ENCODE assay signal across 9 cellular contexts in genomic region chr2:169141713-169142352, GRCh38.
DNase-seq lines count a peak whose midpoint lies in the region; ATAC-seq and TF ChIP-seq lines count a peak whose summit lies in the region.
"Had no signal": no experiment of that assay in that cellular context is flagged by ENCODE, and none has a peak within 500 bp of the region (broad histone marks: within the 10 kb centered on the region; RNA-seq: fewer than 3 reads in every experiment).

No MANE protein-coding gene starts in this region.

- TF ChIP-seq CTCF in C4-2B (conservative IDR thresholded peaks at IDR 0.05): peak; percentile 89
- peak; percentile 84 for TF ChIP-seq CTCF in SU-DHL-6 (IDR thresholded peaks at IDR 0.05; ENCODE audit: insufficient read depth, low read length, poor library complexity, severe bottlenecking)
- peak; percentile 55 to 86 (median 81) for TF ChIP-seq CTCF in spleen (IDR thresholded peaks at IDR 0.05 in 8 of 11, conservative IDR thresholded peaks at IDR 0.05 in 3 of 11)

- no peaks in the 10 kb centered on the region for H3K36me3 Mint-ChIP-seq in activated naive CD8-positive, alpha-beta T cell treated with anti-CD3 and anti-CD28 coated beads, Interleukin-2, amount 50 U/mL, for 24 hours (ENCODE audit: low read depth)
- H3K36me3 Mint-ChIP-seq in stimulated activated memory B cell treated with anti-CD40 and anti-IgM and Interleukin-4, amounts not matched to agents 10 μg/mL and 1 μg/mL and 100 μg/mL, for 72 hours: no peaks in the 10 kb centered on the region

- no peaks in the 10 kb centered on the region for H3K9me2 ChIP-seq in SU-DHL-6 (replicated peaks; ENCODE audit: insufficient read depth, low read length)

- ATAC-seq in GM19328 (IDR thresholded peaks at IDR 0.05; ENCODE audit: unreplicated experiment) (peak; percentile 46), right cardiac atrium (peak; percentile 51 to 66)
- peak; percentile 66 for ATAC-seq in activated naive CD8-positive, alpha-beta T cell treated with anti-CD3 and anti-CD28 coated beads, Interleukin-2, amount 50 U/mL, for 24 hours
- ATAC-seq in stimulated activated memory B cell treated with anti-CD40 and anti-IgM and Interleukin-4, amounts not matched to agents 10 μg/mL and 1 μg/mL and 100 μg/mL, for 72 hours: no peak

- H4K20me1 ChIP-seq in SU-DHL-6 (ENCODE audit: low read depth, low read length): no peaks in the 10 kb centered on the region

- H3K9ac ChIP-seq in SU-DHL-6 (ENCODE audit: low read length): no peak overlapping the region

- no peak overlapping the region for H3K27ac Mint-ChIP-seq in activated naive CD8-positive, alpha-beta T cell treated with anti-CD3 and anti-CD28 coated beads, Interleukin-2, amount 50 U/mL, for 24 hours
- H3K27ac Mint-ChIP-seq in stimulated activated memory B cell treated with anti-CD40 and anti-IgM and Interleukin-4, amounts not matched to agents 10 μg/mL and 1 μg/mL and 100 μg/mL, for 72 hours: no peak overlapping the region

- H3K9me3 ChIP-seq in SU-DHL-6 (ENCODE audit: insufficient read depth, low read length) (no peaks in the 10 kb centered on the region), right cardiac atrium (ENCODE audit: control insufficient read depth, low read length) (no peaks in the 10 kb centered on the region), spleen (no peaks in the 10 kb centered on the region)

- H3K79me2 ChIP-seq in SU-DHL-6 (ENCODE audit: insufficient read depth, low read length): no peaks in the 10 kb centered on the region

- H3K4me1 Mint-ChIP-seq in activated naive CD8-positive, alpha-beta T cell treated with anti-CD3 and anti-CD28 coated beads, Interleukin-2, amount 50 U/mL, for 24 hours: peaks cover 1% of the 10 kb centered on the region
- no peaks in the 10 kb centered on the region for H3K4me1 Mint-ChIP-seq in stimulated activated memory B cell treated with anti-CD40 and anti-IgM and Interleukin-4, amounts not matched to agents 10 μg/mL and 1 μg/mL and 100 μg/mL, for 72 hours

- intact Hi-C loops in right cardiac atrium (cut with DNase I) (loop anchor here (5.0 to 10.0 kb wide), 3 partner anchors 177 to 187 kb away; no protein-coding TSS in a partner anchor), spleen (cut with DNase I; ENCODE audit: low total_unique reads) (loop anchor here (5.0 kb wide), 1 partner anchor 180 kb away; no protein-coding TSS in a partner anchor)

- peak; percentile 40 for DNase-seq in KG1 (lab: John Stamatoyannopoulos, UW)
- DNase-seq in activated naive CD8-positive, alpha-beta T cell treated with anti-CD3 and anti-CD28 coated beads, Interleukin-2, amount 50 U/mL, for 24 hours: peak; percentile 73
- DNase-seq in right cardiac atrium: peak in 1 of 3 donors; percentile 25
- no peak for DNase-seq in spleen

- H2AFZ ChIP-seq in SU-DHL-6 (ENCODE audit: low read depth, low read length, severe bottlenecking): no peak overlapping the region

- WGBS in right cardiac atrium: 35% methylated on average over 10 of the region's 10 CpGs
- 17 to 26% (median 21%) methylated on average over 10 of the region's 10 CpGs for WGBS in spleen, 5 donors

- no peak for TF ChIP-seq POLR2A in spleen (IDR thresholded peaks at IDR 0.05)

- H3K36me3 ChIP-seq in SU-DHL-6 (ENCODE audit: low read length) (no peaks in the 10 kb centered on the region), spleen (no peaks in the 10 kb centered on the region)

- H3K4me1 ChIP-seq in right cardiac atrium (ENCODE audit: control insufficient read depth, insufficient read depth, low read length): no peaks in the 10 kb centered on the region
- H3K4me1 ChIP-seq in spleen: peaks cover 0 to 4% (median 0%) of the 10 kb centered on the region in 6 donors

- no peak overlapping the region for H3K4me2 ChIP-seq in SU-DHL-6 (ENCODE audit: low read depth, low read length, poor library complexity, severe bottlenecking)

- H3K27ac ChIP-seq in C4-2B (no peak overlapping the region), SU-DHL-6 (ENCODE audit: low read depth, low read length) (no peak overlapping the region), right cardiac atrium (ENCODE audit: low read length) (no peak overlapping the region), spleen (no peak overlapping the region)
- H3K27ac ChIP-seq: SK-N-MC had no signal

- no peaks in the 10 kb centered on the region for H3K9me3 Mint-ChIP-seq in activated naive CD8-positive, alpha-beta T cell treated with anti-CD3 and anti-CD28 coated beads, Interleukin-2, amount 50 U/mL, for 24 hours
- no peaks in the 10 kb centered on the region for H3K9me3 Mint-ChIP-seq in stimulated activated memory B cell treated with anti-CD40 and anti-IgM and Interleukin-4, amounts not matched to agents 10 μg/mL and 1 μg/mL and 100 μg/mL, for 72 hours

- H3K27me3 ChIP-seq in SU-DHL-6 (ENCODE audit: low read length) (no peaks in the 10 kb centered on the region), right cardiac atrium (ENCODE audit: control insufficient read depth, insufficient read depth) (no peaks in the 10 kb centered on the region), spleen (replicated peaks in 1 of 7) (no peaks in the 10 kb centered on the region)

- H3K27me3 Mint-ChIP-seq in activated naive CD8-positive, alpha-beta T cell treated with anti-CD3 and anti-CD28 coated beads, Interleukin-2, amount 50 U/mL, for 24 hours: no peaks in the 10 kb centered on the region
- no peaks in the 10 kb centered on the region for H3K27me3 Mint-ChIP-seq in stimulated activated memory B cell treated with anti-CD40 and anti-IgM and Interleukin-4, amounts not matched to agents 10 μg/mL and 1 μg/mL and 100 μg/mL, for 72 hours

- H3K4me3 ChIP-seq in SU-DHL-6 (ENCODE audit: insufficient read depth, low read length, poor library complexity, severe bottlenecking): no peak overlapping the region
- no peak overlapping the region for H3K4me3 ChIP-seq in right cardiac atrium (ENCODE audit: low read length)
- H3K4me3 ChIP-seq in spleen: no peak overlapping the region
- H3K4me3 ChIP-seq: SK-N-MC had no signal

- no peak overlapping the region for H3K4me3 Mint-ChIP-seq in activated naive CD8-positive, alpha-beta T cell treated with anti-CD3 and anti-CD28 coated beads, Interleukin-2, amount 50 U/mL, for 24 hours
- no peak overlapping the region for H3K4me3 Mint-ChIP-seq in stimulated activated memory B cell treated with anti-CD40 and anti-IgM and Interleukin-4, amounts not matched to agents 10 μg/mL and 1 μg/mL and 100 μg/mL, for 72 hours

- H3F3A ChIP-seq in SU-DHL-6 (ENCODE audit: insufficient read depth): no peaks in the 10 kb centered on the region
